8 cellular contexts compared by ENCODE assay signal in genomic region chr7:139230774-139231512, GRCh38. TPM values are rescaled to one million over a fixed set of nuclear protein-coding genes. Genes with fewer than 3 reads are reported as not detected.
DNase-seq lines count a peak whose midpoint lies in the region; ATAC-seq and TF ChIP-seq lines count a peak whose summit lies in the region.

Gene UBN2 (plus strand): TSS chr7:139231237. CDS start chr7:139231485, 248 bp downstream.

- H3K27ac ChIP-seq in Panc1 (ENCODE audit: low read length) (peak within 1 kb of the TSS; percentile 84), esophagus muscularis mucosa (replicated peaks in 1 of 4) (peak within 1 kb of the TSS; percentile 93 to 98 (median 97)), muscle layer of duodenum (ENCODE audit: low read length) (peak within 1 kb of the TSS; percentile 82)

- TF ChIP-seq EP300 in esophagus muscularis mucosa (IDR thresholded peaks at IDR 0.05), result no peak

- under 1% methylated on average over 59 of the region's 63 CpGs for WGBS in esophagus muscularis mucosa

- peaks cover 3% of the 10 kb centered on the region for H3K36me3 Mint-ChIP-seq in activated T-cell treated with anti-CD3 and anti-CD28 coated beads, Interleukin-2, amount 50 U/mL, for 4 hours (ENCODE audit: insufficient read depth)

- POLR2A ChIA-PET in Panc1 (lab: Charles Lee), result interaction anchor here (1.0 kb wide), 1 partner anchor 199 kb away, joined by 3 read pairs; no protein-coding TSS in a partner anchor

- TF ChIP-seq POLR2A in esophagus muscularis mucosa (IDR thresholded peaks at IDR 0.05; ENCODE audit: low read depth), result no peak

- CTCF ChIA-PET in Panc1 (lab: Charles Lee), result no interaction called here

- no peaks in the 10 kb centered on the region for H3K9me3 ChIP-seq in Panc1 (ENCODE audit: control insufficient read depth, insufficient read depth, low read depth, low read length)
- no peaks in the 10 kb centered on the region for H3K9me3 ChIP-seq in esophagus muscularis mucosa
- no peaks in the 10 kb centered on the region for H3K9me3 ChIP-seq in muscle layer of duodenum (ENCODE audit: control insufficient read depth in 1 of 2, low read length in 2 of 2)

- peak; percentile 97 for ATAC-seq in GM21723 (IDR thresholded peaks at IDR 0.05; ENCODE audit: unreplicated experiment)
- peak; percentile 98 for ATAC-seq in Panc1
- ATAC-seq in activated T-cell treated with anti-CD3 and anti-CD28 coated beads, Interleukin-2, amount 50 U/mL, for 4 hours, result peak; percentile 82 to 87

- intact Hi-C loops in Panc1 (cut with micrococcal nuclease; ENCODE audit: unreplicated experiment) (loop anchor here (5.0 kb wide), 1 partner anchor 124 kb away; the partner anchor contains the start of gene ZC3HAV1), esophagus muscularis mucosa (cut with DNase I) (no loop called here)

- peak within 1 kb of the TSS; percentile 87 to 93 for H3K4me3 ChIP-seq in Panc1 (ENCODE audit: low read depth in 2 of 2, low read length in 2 of 2)
- peak within 1 kb of the TSS; percentile 96 to 99 (median 98) for H3K4me3 ChIP-seq in esophagus muscularis mucosa
- peak within 1 kb of the TSS; percentile 85 to 92 for H3K4me3 ChIP-seq in muscle layer of duodenum (ENCODE audit: low read depth in 1 of 2, low read length in 2 of 2)

- peaks cover 11% of the 10 kb centered on the region for H3K4me1 ChIP-seq in Panc1 (ENCODE audit: control insufficient read depth, insufficient read depth, low read length)
- H3K4me1 ChIP-seq in esophagus muscularis mucosa, result peaks cover 10 to 40% (median 34%) of the 10 kb centered on the region in 4 donors
- H3K4me1 ChIP-seq in muscle layer of duodenum (ENCODE audit: control insufficient read depth in 1 of 2, insufficient read depth in 2 of 2, low read length in 2 of 2), result peaks cover 0 to 13% of the 10 kb centered on the region in 2 donors

- H3K27me3 ChIP-seq in Panc1 (ENCODE audit: control insufficient read depth, insufficient read depth, low read length) (peaks cover 4% of the 10 kb centered on the region; the same call in 1 of the 2 replicates), esophagus muscularis mucosa (no peaks in the 10 kb centered on the region), muscle layer of duodenum (ENCODE audit: low read depth, low read length) (no peaks in the 10 kb centered on the region)

- peak within 1 kb of the TSS; percentile 99 for H3K4me3 Mint-ChIP-seq in activated T-cell treated with anti-CD3 and anti-CD28 coated beads, Interleukin-2, amount 50 U/mL, for 4 hours

- DNase-seq in DMS53 (lab: John Stamatoyannopoulos, UW) (peak; percentile 99), KG1 (lab: John Stamatoyannopoulos, UW) (peak; percentile 71), Panc1 (ENCODE audit: low read depth, low spot score) (peak; percentile 92), esophagus muscularis mucosa (ENCODE audit: extremely low spot score) (peak; percentile 98)
- DNase-seq in activated T-cell treated with anti-CD3 and anti-CD28 coated beads, Interleukin-2, amount 50 U/mL, for 4 hours, result peak; percentile 92
- DNase-seq in stimulated activated CD8-positive, alpha-beta memory T cell treated with anti-CD3 and anti-CD28 coated beads, Interleukin-7, amount 100 ng/mL, for 4 hours (ENCODE audit: low read depth in 2 of 2), result peak; percentile 90 to 91

- H3K27me3 Mint-ChIP-seq in activated T-cell treated with anti-CD3 and anti-CD28 coated beads, Interleukin-2, amount 50 U/mL, for 4 hours (ENCODE audit: low read depth), result no peaks in the 10 kb centered on the region

- no TSS peak for BruUV-seq in Panc1 (replicated peaks; lab: Mats Ljungman, UMichigan)

- in situ Hi-C loops in Panc1 (cut with HindIII; ENCODE audit: low pct_unique_long_range_greater_than_20kb, low sequenced_read_pairs), result no loop called here

- H3K36me3 ChIP-seq in Panc1 (ENCODE audit: control insufficient read depth, insufficient read depth, low read length) (no peaks in the 10 kb centered on the region; the same call in 1 of the 2 replicates), esophagus muscularis mucosa (no peaks in the 10 kb centered on the region), muscle layer of duodenum (ENCODE audit: control insufficient read depth in 1 of 2, insufficient read depth in 2 of 2, low read length in 2 of 2) (peaks cover 0 to 9% of the 10 kb centered on the region in 2 donors)

- H3K4me1 Mint-ChIP-seq in activated T-cell treated with anti-CD3 and anti-CD28 coated beads, Interleukin-2, amount 50 U/mL, for 4 hours (ENCODE audit: low read depth), result peaks cover 29% of the 10 kb centered on the region

- no peaks in the 10 kb centered on the region for H3K9me3 Mint-ChIP-seq in activated T-cell treated with anti-CD3 and anti-CD28 coated beads, Interleukin-2, amount 50 U/mL, for 4 hours

- TF ChIP-seq CTCF in Panc1 (IDR thresholded peaks at IDR 0.05) (no peak), esophagus muscularis mucosa (IDR thresholded peaks at IDR 0.05) (peak in 1 of 3 experiments; percentile 4)

RNA-seq across cellular contexts. Expression of gene UBN2, which starts in this region (rescaled TPM):
- total RNA-seq in Panc1 (2021; ENCODE audit: unreplicated experiment) (14.0 TPM), esophagus muscularis mucosa (10 to 100 TPM in 3 of 4 donors, 1 to 10 TPM in 1; 8.9 to 15.0 (median 10.8) TPM)
- 1.8 TPM for polyA plus RNA-seq in Panc1 (2012; ENCODE audit: insufficient read length)
- total RNA-seq in activated T-cell treated with anti-CD3 and anti-CD28 coated beads, Interleukin-2, amount 50 U/mL, for 4 hours, result 1 to 10 TPM; 5.9 to 8.2 (median 6.7) TPM

Comparison
In these comparisons a context has a peak if more than half of its experiments do, and no peak if none do; other contexts are left out.
1. Peak in every context shown above with its lines: DNase-seq, ATAC-seq, H3K4me3 ChIP-seq and H3K27ac ChIP-seq.